In genomic region chr20:2603816-2604505, GRCh38 we compare ENCODE assay signal across 32 cellular contexts. TPM values are rescaled to one million over a fixed set of nuclear protein-coding genes. Genes with fewer than 3 reads are reported as not detected.
DNase-seq lines count a peak whose midpoint lies in the region; FAIRE-seq and TF ChIP-seq lines count a peak whose summit lies in the region.
"Had no signal": no experiment of that assay in that cellular context is flagged by ENCODE, and none has a peak within 500 bp of the region (broad histone marks: within the 10 kb centered on the region; RNA-seq: fewer than 3 reads in every experiment).

No MANE protein-coding gene starts in this region.

- H3K4me3 ChIP-seq in H1 (ENCODE audit: extremely low read depth in 1 of 4, insufficient read depth in 2 of 4, low read depth in 3 of 4, low read length in 4 of 4) = no peak overlapping the region
- no peak overlapping the region for H3K4me3 ChIP-seq in Peyer's patch
- H3K4me3 ChIP-seq: BLaER1, breast epithelium, esophagus muscularis mucosa, gastrocnemius medialis, left ventricle myocardium inferior, spleen, suprapubic skin had no signal

- POLR2A ChIA-PET in H1 (lab: Charles Lee; ENCODE audit: partially characterized antibody) (interaction anchor here (0.9 kb wide), 1 partner anchor 135 kb away, joined by 4 read pairs; no protein-coding TSS in a partner anchor), RWPE1 (lab: Yijun Ruan, JAX; ENCODE audit: low non-redundant PET) (no interaction called here)

- H3K27me3 Mint-ChIP-seq in progenitor cell of endocrine pancreas = peaks cover 3% of the 10 kb centered on the region
- H3K27me3 Mint-ChIP-seq: IgD-negative memory B cell had no signal

- no peak overlapping the region for H3K18ac ChIP-seq in H1 (ENCODE audit: extremely low read depth, low read length)

- FAIRE-seq in H1 (lab: Jason Lieb, UNC) = no peak
- FAIRE-seq: colon, urothelium cell line had no signal

- peaks cover 9% of the 10 kb centered on the region for H3K9me3 Mint-ChIP-seq in progenitor cell of endocrine pancreas (ENCODE audit: low read depth)

- H4K5ac ChIP-seq in H1 (ENCODE audit: insufficient read length, low read depth, low read length) = no peak overlapping the region

- H3K14ac ChIP-seq in H1 (ENCODE audit: insufficient read length) = no peak overlapping the region

- TF ChIP-seq RAD21 in H1 (IDR thresholded peaks at IDR 0.05 in 1 of 2, conservative IDR thresholded peaks at IDR 0.05 in 1 of 2; ENCODE audit: low read depth in 2 of 2, low read length in 2 of 2) = no peak

- TF ChIP-seq CTCF in H1 (IDR thresholded peaks at IDR 0.05; ENCODE audit: control extremely low read depth in 1 of 3, insufficient read depth in 1 of 3, low read depth in 1 of 3, low read length in 3 of 3) (no peak), RWPE1 (conservative IDR thresholded peaks at IDR 0.05; ENCODE audit: low read depth) (no peak), progenitor cell of endocrine pancreas (IDR thresholded peaks at IDR 0.05; ENCODE audit: unreplicated experiment) (no peak), Peyer's patch (IDR thresholded peaks at IDR 0.05) (no peak)

- H2BK15ac ChIP-seq in H1 (ENCODE audit: low read length) = no peak overlapping the region

- no peaks in the 10 kb centered on the region for H3K23me2 ChIP-seq in H1 (ENCODE audit: low read depth, low read length)

- no peak overlapping the region for H2BK5ac ChIP-seq in H1 (ENCODE audit: low read depth, low read length)

- no peak overlapping the region for H3K27ac Mint-ChIP-seq in progenitor cell of endocrine pancreas
- H3K27ac Mint-ChIP-seq: activated CD4-positive, alpha-beta T cell treated with anti-CD3 and anti-CD28 coated beads, Interleukin-2, amount 10 ng/mL, durations not matched to agents 7 days and 5 days; activated naive CD4-positive, alpha-beta T cell treated with anti-CD3 and anti-CD28 coated beads for 36 hours; activated T-cell treated with anti-CD3 and anti-CD28 coated beads, Interleukin-2, amount 50 U/mL, for 72 hours; IgD-negative memory B cell; mesothelial cell of epicardium; natural killer cell; stimulated activated effector memory CD8-positive, alpha-beta T cell treated with anti-CD3 and anti-CD28 coated beads, Interleukin-12 subunit alpha, Interleukin-12 subunit beta, amount 100 ng/mL, for 72 hours had no signal

- H3K4me1 ChIP-seq in H1 (replicated peaks in 1 of 4; ENCODE audit: control insufficient read depth in 3 of 4, insufficient read depth in 4 of 4, low read length in 3 of 4) = no peaks in the 10 kb centered on the region; a peak in 1 of 7 replicates
- H3K4me1 ChIP-seq in Peyer's patch = peaks cover 0 to 8% (median 0%) of the 10 kb centered on the region in 4 donors
- H3K4me1 ChIP-seq: BLaER1, breast epithelium, Caco-2, esophagus muscularis mucosa, gastrocnemius medialis, left ventricle myocardium inferior, spleen, suprapubic skin had no signal

- no peak overlapping the region for H4K8ac ChIP-seq in H1 (ENCODE audit: extremely low read depth, insufficient read depth, low read length)

- WGBS in H1 (ENCODE audit: extremely low coverage in 1 of 2, insufficient coverage in 1 of 2, insufficient read length in 1 of 2, insufficient replicate concordance in 2 of 2, low coverage in 1 of 2, low lambda C conversion rate in 2 of 2, missing lambda C conversion rate in 1 of 2), 2 experiments = 92% methylated on average over 7 of the region's 7 CpGs; no CpG with 5 or more reads in 1 of the 2 experiments

- H3K27me3 ChIP-seq in H1 (replicated peaks in 1 of 4; ENCODE audit: control insufficient read depth in 3 of 4, extremely low read depth in 1 of 4, insufficient read depth in 3 of 4, low read length in 3 of 4) = no peaks in the 10 kb centered on the region
- no peaks in the 10 kb centered on the region for H3K27me3 ChIP-seq in Peyer's patch
- H3K27me3 ChIP-seq: BLaER1, breast epithelium, esophagus muscularis mucosa, gastrocnemius medialis, spleen, suprapubic skin had no signal

- no peak for TF ChIP-seq EP300 in H1 (IDR thresholded peaks at IDR 0.05; ENCODE audit: borderline replicate concordance in 1 of 2, low read depth in 2 of 2, low read length in 2 of 2)

- no peaks in the 10 kb centered on the region for H3K79me2 ChIP-seq in H1 (ENCODE audit: control insufficient read depth in 1 of 2, insufficient read depth in 2 of 2, low read length in 2 of 2)

- H2AK5ac ChIP-seq in H1 (ENCODE audit: low read depth, low read length) = no peak overlapping the region

- H3K79me1 ChIP-seq in H1 (ENCODE audit: low read depth, low read length) = no peaks in the 10 kb centered on the region

- no peak overlapping the region for H3K4me2 ChIP-seq in H1 (ENCODE audit: insufficient read depth in 1 of 2, low read depth in 2 of 2, low read length in 2 of 2)
- H3K4me2 ChIP-seq: BLaER1 had no signal

- H3K23ac ChIP-seq in H1 (ENCODE audit: insufficient read length) = no peak overlapping the region

- H3K4ac ChIP-seq in H1 (replicated peaks; ENCODE audit: insufficient read length, low read depth, low read length) = no peak overlapping the region

- H3K9me3 ChIP-seq in H1 (ENCODE audit: insufficient read depth in 2 of 2, low read depth in 1 of 2, low read length in 1 of 2) = peaks cover 3 to 10% of the 10 kb centered on the region in 2 experiments; a peak in 3 of 4 replicates
- H3K9me3 ChIP-seq in Peyer's patch = peaks cover 0 to 12% (median 4%) of the 10 kb centered on the region in 4 donors

- no peak overlapping the region for H2BK12ac ChIP-seq in H1 (ENCODE audit: low read depth, low read length)

- DNase-seq in DMS153 (lab: John Stamatoyannopoulos, UW) (peak; percentile 59), NCI-H2029 (lab: John Stamatoyannopoulos, UW) (peak; percentile 15), OCI-M1 (lab: John Stamatoyannopoulos, UW) (peak; percentile 32), H1 (ENCODE audit: low read depth in 1 of 2, low spot score in 2 of 2) (no peak), RWPE1 (ENCODE audit: low spot score) (no peak), DMS53 (lab: John Stamatoyannopoulos, UW) (no peak), progenitor cell of endocrine pancreas (ENCODE audit: low spot score, unreplicated experiment) (no peak), Peyer's patch (no peak)
- DNase-seq: activated CD4-positive, alpha-beta T cell treated with anti-CD3 and anti-CD28 coated beads, Interleukin-2, amount 10 ng/mL, durations not matched to agents 7 days and 5 days; activated naive CD4-positive, alpha-beta T cell treated with anti-CD3 and anti-CD28 coated beads for 36 hours; activated T-cell treated with anti-CD3 and anti-CD28 coated beads, Interleukin-2, amount 50 U/mL, for 72 hours; amniotic stem cell; Caco-2; gastrocnemius medialis; HCEC 1CT; hypothalamus; left ventricle myocardium inferior; natural killer cell; NCI-H1694; retina; spleen; stimulated activated CD4-positive, alpha-beta T cell treated with anti-CD3 and anti-CD28 coated beads, Interleukin-2, amount 100 ng/mL, for 48 hours; T-helper 2 cell had no signal

- H3K9ac ChIP-seq in H1 (replicated peaks in 1 of 4; ENCODE audit: extremely low read depth in 1 of 4, low read depth in 3 of 4, low read length in 3 of 4) = no peak overlapping the region
- H3K9ac ChIP-seq: BLaER1 had no signal

- H3K4me1 Mint-ChIP-seq in progenitor cell of endocrine pancreas (ENCODE audit: low read depth) = peaks cover 1% of the 10 kb centered on the region
- H3K4me1 Mint-ChIP-seq: activated CD4-positive, alpha-beta T cell treated with anti-CD3 and anti-CD28 coated beads, Interleukin-2, amount 10 ng/mL, durations not matched to agents 7 days and 5 days; IgD-negative memory B cell; natural killer cell; stimulated activated effector memory CD8-positive, alpha-beta T cell treated with anti-CD3 and anti-CD28 coated beads, Interleukin-12 subunit alpha, Interleukin-12 subunit beta, amount 100 ng/mL, for 72 hours had no signal

- H3K56ac ChIP-seq in H1 (replicated peaks; ENCODE audit: insufficient read length, low read depth, low read length) = no peak overlapping the region

- H4K20me1 ChIP-seq in H1 (replicated peaks in 1 of 2; ENCODE audit: control insufficient read depth in 1 of 2, insufficient read depth in 2 of 2, low read length in 2 of 2) = no peaks in the 10 kb centered on the region
- H4K20me1 ChIP-seq: BLaER1 had no signal

- H3K4me3 Mint-ChIP-seq in progenitor cell of endocrine pancreas (ENCODE audit: low read depth) = no peak overlapping the region
- H3K4me3 Mint-ChIP-seq: activated CD4-positive, alpha-beta T cell treated with anti-CD3 and anti-CD28 coated beads, Interleukin-2, amount 10 ng/mL, durations not matched to agents 7 days and 5 days; activated naive CD4-positive, alpha-beta T cell treated with anti-CD3 and anti-CD28 coated beads for 36 hours; activated T-cell treated with anti-CD3 and anti-CD28 coated beads, Interleukin-2, amount 50 U/mL, for 72 hours; IgD-negative memory B cell; mesothelial cell of epicardium; natural killer cell; stimulated activated effector memory CD8-positive, alpha-beta T cell treated with anti-CD3 and anti-CD28 coated beads, Interleukin-12 subunit alpha, Interleukin-12 subunit beta, amount 100 ng/mL, for 72 hours had no signal

- no peak overlapping the region for H2BK20ac ChIP-seq in H1 (ENCODE audit: low read length)

- 0 out of 2 replicates have a peak overlapping the region, but pooled peaks have one; percentile 0 for H2AFZ ChIP-seq in H1 (ENCODE audit: low read length)

- no peak overlapping the region for H2BK120ac ChIP-seq in H1 (replicated peaks; ENCODE audit: low read depth, low read length)

- H3K36me3 ChIP-seq in H1 (ENCODE audit: control insufficient read depth in 2 of 4, insufficient read depth in 4 of 4, low read length in 3 of 4) (no peaks in the 10 kb centered on the region; a peak in 1 of 8 replicates), Peyer's patch (no peaks in the 10 kb centered on the region)
- H3K36me3 ChIP-seq: BLaER1, breast epithelium, esophagus muscularis mucosa, gastrocnemius medialis, left ventricle myocardium inferior, spleen, suprapubic skin had no signal

- CTCF ChIA-PET in H1 (lab: Charles Lee; ENCODE audit: partially characterized antibody) (interaction anchor here (0.7 kb wide), 1 partner anchor 80 kb away, joined by 3 read pairs; no protein-coding TSS in a partner anchor), RWPE1 (lab: Yijun Ruan, JAX) (no interaction called here)

- no peaks in the 10 kb centered on the region for H3K36me3 Mint-ChIP-seq in progenitor cell of endocrine pancreas (ENCODE audit: insufficient read depth)
- H3K36me3 Mint-ChIP-seq: stimulated activated effector memory CD8-positive, alpha-beta T cell treated with anti-CD3 and anti-CD28 coated beads, Interleukin-12 subunit alpha, Interleukin-12 subunit beta, amount 100 ng/mL, for 72 hours had no signal

- no peak overlapping the region for H4K91ac ChIP-seq in H1 (replicated peaks; ENCODE audit: insufficient read length, low read length)

- TF ChIP-seq POLR2A in H1 (IDR thresholded peaks at IDR 0.05; ENCODE audit: control extremely low read depth in 1 of 2, low read depth in 2 of 2, low read length in 2 of 2) = no peak
- TF ChIP-seq POLR2A in Peyer's patch (IDR thresholded peaks at IDR 0.05) = no peak

- no peak overlapping the region for H3K27ac ChIP-seq in H1 (ENCODE audit: low read depth, low read length)
- H3K27ac ChIP-seq in RWPE1 = no peak overlapping the region
- H3K27ac ChIP-seq in Peyer's patch = no peak overlapping the region
- H3K27ac ChIP-seq: BLaER1, breast epithelium, esophagus muscularis mucosa, gastrocnemius medialis, left ventricle myocardium inferior, spleen, suprapubic skin had no signal

RNA-seq across cellular contexts. Expression of gene NOP56, which starts 48.5 kb away (rescaled TPM):
- 668 and 677 TPM in 2 replicates for total RNA-seq in H1 (2021; fragmentation: NEBNext Ultra II Directional; extraction: Animal tissue kit (Norgen Biotek cat#: 25700))
- 364 and 391 TPM in 2 replicates for polyA plus RNA-seq in H1 (2011; rRNA removed)
- polyA plus RNA-seq in H1 (2011; cell fraction: cytosol; rRNA removed) = 433 TPM
- 1,642 TPM for polyA plus RNA-seq in H1 (2011; cell fraction: nucleus; rRNA removed)
- polyA plus RNA-seq in H1 (2012, experiment 1 of 2) = 603 to 679 TPM (median 649 TPM) in 4 replicates
- polyA plus RNA-seq in H1 (2012, experiment 2 of 2) = 135 TPM
- polyA plus RNA-seq in H1 (2013, experiment 1 of 2) = 937 TPM
- polyA plus RNA-seq in H1 (2013, experiment 2 of 2) = 806 TPM
- polyA minus RNA-seq in H1 (2011; rRNA and poly(A)+ RNA removed) = 546 and 558 TPM in 2 replicates
- 255 TPM for polyA minus RNA-seq in H1 (2011; cell fraction: cytosol; rRNA and poly(A)+ RNA removed)
- 857 TPM for polyA minus RNA-seq in H1 (2011; cell fraction: nucleus; rRNA and poly(A)+ RNA removed)
- total RNA-seq in progenitor cell of endocrine pancreas (271 and 282 TPM in 2 replicates), Peyer's patch (100 to 1,000 TPM in 2 of 4 donors, 10 to 100 TPM in 2; 53.8 to 289 (median 94.2) TPM)

Comparison
In these comparisons a context has a peak if more than half of its experiments do, and no peak if none do; other contexts are left out.
1. DNase-seq: peak in DMS153 (single experiment), NCI-H2029 (single experiment) and OCI-M1 (single experiment); none in H1 (0 of 2), RWPE1 (single experiment), DMS53 (single experiment), progenitor cell of endocrine pancreas (single experiment) and Peyer's patch (0 of 3).